In the genomic region with DNA sequence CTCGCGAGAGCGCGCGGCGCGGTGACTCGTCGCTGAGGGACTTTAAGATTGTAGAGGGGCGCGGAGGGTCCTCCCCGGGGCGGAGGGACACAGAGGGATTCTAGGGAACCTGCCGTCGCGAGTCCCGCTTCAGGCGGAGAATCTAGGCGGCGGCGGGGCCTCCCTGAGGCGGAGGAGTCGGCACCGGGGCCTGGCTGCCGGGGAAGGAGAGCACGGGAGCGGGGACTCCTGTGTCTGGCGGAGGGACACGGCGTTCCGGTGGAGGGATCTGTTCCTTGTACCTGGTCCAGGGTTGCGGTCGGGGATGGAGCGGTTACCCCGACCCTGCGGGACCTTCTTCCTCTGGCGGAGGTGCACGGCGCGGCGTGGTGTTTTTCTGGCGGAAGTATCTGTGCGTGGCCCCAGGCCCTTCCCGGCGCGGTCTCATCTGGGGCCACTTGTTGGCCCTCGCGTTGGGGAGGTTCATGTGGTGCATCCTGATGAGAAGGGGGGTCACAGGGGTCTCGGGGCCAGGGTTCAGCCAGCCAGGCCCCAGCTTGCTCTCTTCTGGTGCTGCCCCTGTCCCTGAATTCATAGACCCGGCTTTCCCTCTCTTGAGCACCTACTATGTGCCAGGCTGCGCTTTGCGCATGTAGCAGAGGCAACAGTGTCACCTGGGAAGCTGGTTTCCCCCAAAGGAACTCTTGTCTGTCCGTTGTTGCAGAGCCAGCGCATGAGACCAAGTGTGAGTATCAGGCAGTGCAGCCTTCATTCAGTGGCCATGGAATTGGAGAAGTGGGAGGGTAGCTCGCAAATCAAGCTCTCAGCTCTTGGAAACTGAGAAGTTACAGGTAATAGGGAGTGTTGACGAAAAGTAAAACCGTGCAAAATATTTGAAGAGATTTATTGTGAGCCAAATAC, we compare ENCODE assay signal across 8 cellular contexts. TPM values are rescaled to one million over a fixed set of nuclear protein-coding genes. Genes with fewer than 3 reads are reported as not detected.
DNase-seq lines count a peak whose midpoint lies in the region; ATAC-seq and TF ChIP-seq lines count a peak whose summit lies in the region.

No MANE protein-coding gene starts in this region.

- DNase-seq in DMS79 treated with DMSO at 0.1 percent for 48 hours (lab: John Stamatoyannopoulos, UW) (peak; percentile 90), KBM-7 (peak; percentile 88), Panc1 (ENCODE audit: low read depth, low spot score) (peak; percentile 67), fibroblast of peridontal ligament (ENCODE audit: extremely low read depth) (peak; percentile 82), nephron progenitor cell (peak; percentile 90)
- DNase-seq in stimulated activated naive CD8-positive, alpha-beta T cell treated with anti-CD3 and anti-CD28 coated beads, Interleukin-15, amount 100 ng/mL, for 72 hours, result peak; percentile 81 to 84

- TF ChIP-seq CTCF in Panc1 (IDR thresholded peaks at IDR 0.05), result no peak
- no peak for TF ChIP-seq CTCF in nephron progenitor cell (IDR thresholded peaks at IDR 0.05)

- H3K27me3 ChIP-seq in Panc1 (ENCODE audit: control insufficient read depth, insufficient read depth, low read length), result no peaks in the 10 kb centered on the region

- intact Hi-C loops in Panc1 (cut with micrococcal nuclease; ENCODE audit: unreplicated experiment), result no loop called here

- no peaks in the 10 kb centered on the region for H3K9me3 ChIP-seq in Panc1 (ENCODE audit: control insufficient read depth, insufficient read depth, low read depth, low read length)

- POLR2A ChIA-PET in Panc1 (lab: Charles Lee), result no interaction called here

- H3K36me3 ChIP-seq in Panc1 (ENCODE audit: control insufficient read depth, insufficient read depth, low read length), result 0 out of 2 replicates have a peak, but pooled peaks cover 6% of the 10 kb centered on the region

- no peaks in the 10 kb centered on the region for H3K27me3 Mint-ChIP-seq in activated T-helper 17 cell treated with anti-CD3 and anti-CD28 coated beads, Interleukin-2, amount 50 U/mL, for 72 hours
- peaks cover 10% of the 10 kb centered on the region for H3K27me3 Mint-ChIP-seq in nephron progenitor cell (ENCODE audit: low read depth, poor library complexity)
- no peaks in the 10 kb centered on the region for H3K27me3 Mint-ChIP-seq in stimulated activated naive CD8-positive, alpha-beta T cell treated with anti-CD3 and anti-CD28 coated beads, Interleukin-15, amount 100 ng/mL, for 72 hours

- peaks cover 4% of the 10 kb centered on the region; the same call in 1 of the 2 replicates for H3K4me1 ChIP-seq in Panc1 (ENCODE audit: control insufficient read depth, insufficient read depth, low read length)

- H3K9me3 Mint-ChIP-seq in activated T-helper 17 cell treated with anti-CD3 and anti-CD28 coated beads, Interleukin-2, amount 50 U/mL, for 72 hours, result no peaks in the 10 kb centered on the region
- H3K9me3 Mint-ChIP-seq in nephron progenitor cell, result no peaks in the 10 kb centered on the region
- no peaks in the 10 kb centered on the region for H3K9me3 Mint-ChIP-seq in stimulated activated naive CD8-positive, alpha-beta T cell treated with anti-CD3 and anti-CD28 coated beads, Interleukin-15, amount 100 ng/mL, for 72 hours

- peak; percentile 50 for ATAC-seq in GM21723 (IDR thresholded peaks at IDR 0.05; ENCODE audit: unreplicated experiment)
- peak; percentile 75 for ATAC-seq in Panc1
- peak; percentile 55 for ATAC-seq in activated T-helper 17 cell treated with anti-CD3 and anti-CD28 coated beads, Interleukin-2, amount 50 U/mL, for 72 hours (replicated peaks)
- peak; percentile 76 for ATAC-seq in stimulated activated naive CD8-positive, alpha-beta T cell treated with anti-CD3 and anti-CD28 coated beads, Interleukin-15, amount 100 ng/mL, for 72 hours

- H3K4me3 ChIP-seq in Panc1 (ENCODE audit: low read depth in 2 of 2, low read length in 2 of 2), result peak overlapping the region; percentile 78 to 90

- peak overlapping the region; percentile 85 for H3K27ac ChIP-seq in Panc1 (ENCODE audit: low read length)

- H3K4me1 Mint-ChIP-seq in activated T-helper 17 cell treated with anti-CD3 and anti-CD28 coated beads, Interleukin-2, amount 50 U/mL, for 72 hours, result peaks cover 31% of the 10 kb centered on the region
- H3K4me1 Mint-ChIP-seq in nephron progenitor cell, result peaks cover 46% of the 10 kb centered on the region
- peaks cover 57% of the 10 kb centered on the region for H3K4me1 Mint-ChIP-seq in stimulated activated naive CD8-positive, alpha-beta T cell treated with anti-CD3 and anti-CD28 coated beads, Interleukin-15, amount 100 ng/mL, for 72 hours

- peaks cover 57% of the 10 kb centered on the region for H3K36me3 Mint-ChIP-seq in activated T-helper 17 cell treated with anti-CD3 and anti-CD28 coated beads, Interleukin-2, amount 50 U/mL, for 72 hours (ENCODE audit: low read depth)
- H3K36me3 Mint-ChIP-seq in nephron progenitor cell (ENCODE audit: low read depth), result peaks cover 44% of the 10 kb centered on the region

- BruUV-seq in Panc1 (replicated peaks; lab: Mats Ljungman, UMichigan), result no TSS peak

- peak overlapping the region; percentile 96 for H3K27ac Mint-ChIP-seq in activated T-helper 17 cell treated with anti-CD3 and anti-CD28 coated beads, Interleukin-2, amount 50 U/mL, for 72 hours
- peak overlapping the region; percentile 99 for H3K27ac Mint-ChIP-seq in nephron progenitor cell
- peak overlapping the region; percentile 99 for H3K27ac Mint-ChIP-seq in stimulated activated naive CD8-positive, alpha-beta T cell treated with anti-CD3 and anti-CD28 coated beads, Interleukin-15, amount 100 ng/mL, for 72 hours

- peak overlapping the region; percentile 97 for H3K4me3 Mint-ChIP-seq in activated T-helper 17 cell treated with anti-CD3 and anti-CD28 coated beads, Interleukin-2, amount 50 U/mL, for 72 hours
- peak overlapping the region; percentile 96 for H3K4me3 Mint-ChIP-seq in nephron progenitor cell
- peak overlapping the region; percentile 94 for H3K4me3 Mint-ChIP-seq in stimulated activated naive CD8-positive, alpha-beta T cell treated with anti-CD3 and anti-CD28 coated beads, Interleukin-15, amount 100 ng/mL, for 72 hours

- CTCF ChIA-PET in Panc1 (lab: Charles Lee), result no interaction called here

- in situ Hi-C loops in KBM-7 (cut with MboI; ENCODE audit: low pct_unique_long_range_greater_than_20kb, low sequenced_read_pairs), result no loop called here
- in situ Hi-C loops in Panc1 (cut with HindIII; ENCODE audit: low pct_unique_long_range_greater_than_20kb, low sequenced_read_pairs), result no loop called here

RNA-seq across cellular contexts. Expression of gene ZKSCAN2, which starts 0.6 kb away (rescaled TPM):
- total RNA-seq in Panc1 (2021; ENCODE audit: unreplicated experiment), result 11.4 TPM
- 3.8 TPM for polyA plus RNA-seq in Panc1 (2012; ENCODE audit: insufficient read length)
- 1 to 10 TPM; 3.7 to 5.9 TPM for total RNA-seq in activated T-helper 17 cell treated with anti-CD3 and anti-CD28 coated beads, Interleukin-2, amount 50 U/mL, for 72 hours

RNA-seq across cellular contexts. Expression of gene AQP8, which starts 41.5 kb away (rescaled TPM):
- 0.18 TPM for total RNA-seq in Panc1 (2021; ENCODE audit: unreplicated experiment)
- 1.5 TPM for polyA plus RNA-seq in Panc1 (2012; ENCODE audit: insufficient read length)
- total RNA-seq in activated T-helper 17 cell treated with anti-CD3 and anti-CD28 coated beads, Interleukin-2, amount 50 U/mL, for 72 hours, result not detected

Comparison
In these comparisons a context has a peak if more than half of its experiments do, and no peak if none do; other contexts are left out.
1. Peak in every context shown above with its lines: DNase-seq, ATAC-seq, H3K4me3 ChIP-seq and H3K27ac ChIP-seq.